Comparison of ENCODE assay signal across 23 cellular contexts in the genomic region with DNA sequence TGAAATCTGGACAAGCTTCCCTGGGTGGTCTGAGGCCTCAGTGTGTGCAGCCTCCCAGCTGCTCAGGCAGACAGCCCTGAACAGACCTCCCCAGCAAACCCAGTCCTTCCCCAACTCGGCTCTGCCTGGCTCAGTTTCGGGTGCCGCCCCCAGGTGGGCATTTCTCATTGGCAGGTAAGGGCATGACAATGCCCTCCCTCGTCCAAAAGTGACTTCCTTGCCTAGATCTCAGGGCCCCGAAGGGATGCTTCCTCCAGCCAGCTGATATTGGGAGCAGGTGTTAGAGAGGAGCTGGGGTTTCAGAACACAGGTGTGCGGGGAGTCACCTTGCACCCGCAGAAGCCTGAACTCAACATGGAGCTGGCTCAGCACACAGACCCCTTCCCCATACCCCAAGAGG. TPM values are rescaled to one million over a fixed set of nuclear protein-coding genes. Genes with fewer than 3 reads are reported as not detected.
A peak's percentile ranks its signal among the peaks of the same experiment; 100 is the strongest.
DNase-seq lines count a peak whose midpoint lies in the region; ATAC-seq, FAIRE-seq and TF ChIP-seq lines count a peak whose summit lies in the region.
"Had no signal": no experiment of that assay in that cellular context is flagged by ENCODE, and none has a peak within 500 bp of the region (broad histone marks: within the 10 kb centered on the region; RNA-seq: fewer than 3 reads in every experiment).

No MANE protein-coding gene starts in this region.

- H3K27me3 ChIP-seq in MM.1S (replicated peaks; ENCODE audit: insufficient read depth, low read length), result peaks cover 18% of the 10 kb centered on the region
- peaks cover 29% of the 10 kb centered on the region for H3K27me3 ChIP-seq in osteoblast (ENCODE audit: insufficient read depth, low read length)

- H3K9me3 ChIP-seq in MM.1S (replicated peaks; ENCODE audit: insufficient read depth, low read length), result no peaks in the 10 kb centered on the region
- no peaks in the 10 kb centered on the region for H3K9me3 ChIP-seq in osteoblast (ENCODE audit: low read depth, low read length)
- H3K9me3 ChIP-seq: BLaER1 had no signal

- no peaks in the 10 kb centered on the region for H3K36me3 ChIP-seq in MM.1S (replicated peaks; ENCODE audit: insufficient read depth, low read length)
- no peaks in the 10 kb centered on the region for H3K36me3 ChIP-seq in osteoblast (ENCODE audit: insufficient read depth, low read length)
- H3K36me3 ChIP-seq: BLaER1 had no signal

- H3F3A ChIP-seq in MM.1S (ENCODE audit: insufficient read depth, low read length), result no peaks in the 10 kb centered on the region; the same call in none of the 2 replicates

- CTCF ChIA-PET in RWPE1 (lab: Yijun Ruan, JAX), result interaction anchor here (0.9 kb wide), 1 partner anchor 15 kb away, joined by 3 read pairs; no protein-coding TSS in a partner anchor

- H3K27ac ChIP-seq in MM.1S (ENCODE audit: low read length), result peak overlapping the region; percentile 55; the same call in 1 of the 2 replicates
- H3K27ac ChIP-seq in RWPE1, result peak overlapping the region; percentile 100
- H3K27ac ChIP-seq in osteoblast (ENCODE audit: low read depth, low read length), result no peak overlapping the region
- H3K27ac ChIP-seq: BLaER1, PC-9 had no signal

- no peak overlapping the region for H3K9ac ChIP-seq in MM.1S (ENCODE audit: low read length)
- H3K9ac ChIP-seq: BLaER1 had no signal

- H3K4me2 ChIP-seq in MM.1S (ENCODE audit: low read depth, low read length) (peak overlapping the region; percentile 50; the same call in 1 of the 2 replicates), osteoblast (ENCODE audit: insufficient read depth, low read length) (no peak overlapping the region)
- H3K4me2 ChIP-seq: BLaER1, PC-9 had no signal

- H3K9me2 ChIP-seq in MM.1S (replicated peaks; ENCODE audit: insufficient read depth, low read length), result no peaks in the 10 kb centered on the region

- H3K4me1 ChIP-seq in MM.1S (ENCODE audit: low read length) (peaks cover 17% of the 10 kb centered on the region), osteoblast (ENCODE audit: insufficient read depth, low read length) (peaks cover 42% of the 10 kb centered on the region)

- no peak for FAIRE-seq in HTR-8/SVneo (lab: Jason Lieb, UNC)
- FAIRE-seq: D721Med, GM12892 had no signal

- no peak for ATAC-seq in GM19397 (IDR thresholded peaks at IDR 0.05; ENCODE audit: unreplicated experiment)
- ATAC-seq: CD8-positive, alpha-beta T cell; SK-N-SH treated with all-trans-retinoic acid at 6 μM for 48 hours had no signal

- TF ChIP-seq CTCF in MM.1S (IDR thresholded peaks at IDR 0.05; ENCODE audit: low read length) (no peak), RWPE1 (conservative IDR thresholded peaks at IDR 0.05; ENCODE audit: low read depth) (no peak), osteoblast (IDR thresholded peaks at IDR 0.05; ENCODE audit: extremely low read depth, low read depth, low read length) (no peak)

- H3K79me2 ChIP-seq in MM.1S (ENCODE audit: low read length) (no peaks in the 10 kb centered on the region), osteoblast (ENCODE audit: insufficient read depth, low read length) (no peaks in the 10 kb centered on the region)

- H4K20me1 ChIP-seq in MM.1S (ENCODE audit: insufficient read depth, low read length) (no peaks in the 10 kb centered on the region), osteoblast (ENCODE audit: insufficient read depth, low read length) (no peaks in the 10 kb centered on the region)

- H2AFZ ChIP-seq in MM.1S (ENCODE audit: low read length), result no peak overlapping the region
- no peak overlapping the region for H2AFZ ChIP-seq in osteoblast (ENCODE audit: low read length)
- H2AFZ ChIP-seq: PC-9 had no signal

- no peak overlapping the region for H3K4me3 ChIP-seq in MM.1S (ENCODE audit: low read length)
- H3K4me3 ChIP-seq in osteoblast (ENCODE audit: insufficient read depth, low read length), result no peak overlapping the region
- H3K4me3 ChIP-seq: BLaER1, PC-9 had no signal

- DNase-seq in NCI-H2107 treated with DMSO at 0.1 percent for 48 hours (lab: John Stamatoyannopoulos, UW; ENCODE audit: unreplicated experiment), result peak; percentile 14
- DNase-seq in NCI-H2107 (lab: John Stamatoyannopoulos, UW), result no peak
- peak; percentile 49 for DNase-seq in MM.1S
- DNase-seq in RWPE1 (ENCODE audit: low spot score), result no peak
- peak; percentile 42 for DNase-seq in osteoblast (ENCODE audit: insufficient read length, low spot score, missing footprints)
- DNase-seq in HTR-8/SVneo (ENCODE audit: insufficient read length, low spot score), result no peak
- no peak for DNase-seq in activated T-cell treated with anti-CD3 and anti-CD28 coated beads for 4 hours
- DNase-seq: 8988T; CD8-positive, alpha-beta T cell; GF-D8; GOT3; MV-4-11; NCI-H1417 treated with DMSO at 0.1 percent for 48 hours; NCI-H2029 treated with DMSO at 0.1 percent for 48 hours; NCI-H774; Right ventricle myocardium superior had no signal

- POLR2A ChIA-PET in RWPE1 (lab: Yijun Ruan, JAX; ENCODE audit: low non-redundant PET), result no interaction called here

RNA-seq across cellular contexts. Expression of gene PPL, which starts 3.8 kb away (rescaled TPM):
- 24.2 and 27.1 TPM in 2 replicates for total RNA-seq in osteoblast
- total RNA-seq: CD8-positive, alpha-beta T cell; T-helper 1 cell treated with Interleukin-12 subunit alpha and Interleukin-12 subunit beta and Interleukin-4 antibody, amounts not matched to agents 30 ng/mL and 1 ng/mL, for 36 hours had no signal

RNA-seq across cellular contexts. Expression of gene SEC14L5, which starts 17.4 kb away (rescaled TPM):
- total RNA-seq in osteoblast, result under 0.01 and 0.29 TPM in 2 replicates
- total RNA-seq: CD8-positive, alpha-beta T cell; T-helper 1 cell treated with Interleukin-12 subunit alpha and Interleukin-12 subunit beta and Interleukin-4 antibody, amounts not matched to agents 30 ng/mL and 1 ng/mL, for 36 hours had no signal

Comparison
In these comparisons a context has a peak if more than half of its experiments do, and no peak if none do; other contexts are left out.
1. DNase-seq: peak in NCI-H2107 treated with DMSO at 0.1 percent for 48 hours (single experiment), MM.1S (single experiment) and osteoblast (single experiment); none in NCI-H2107 (single experiment), RWPE1 (single experiment), HTR-8/SVneo (single experiment) and activated T-cell treated with anti-CD3 and anti-CD28 coated beads for 4 hours (single experiment).